ENCODE assay signal across 19 cellular contexts in the genomic region with DNA sequence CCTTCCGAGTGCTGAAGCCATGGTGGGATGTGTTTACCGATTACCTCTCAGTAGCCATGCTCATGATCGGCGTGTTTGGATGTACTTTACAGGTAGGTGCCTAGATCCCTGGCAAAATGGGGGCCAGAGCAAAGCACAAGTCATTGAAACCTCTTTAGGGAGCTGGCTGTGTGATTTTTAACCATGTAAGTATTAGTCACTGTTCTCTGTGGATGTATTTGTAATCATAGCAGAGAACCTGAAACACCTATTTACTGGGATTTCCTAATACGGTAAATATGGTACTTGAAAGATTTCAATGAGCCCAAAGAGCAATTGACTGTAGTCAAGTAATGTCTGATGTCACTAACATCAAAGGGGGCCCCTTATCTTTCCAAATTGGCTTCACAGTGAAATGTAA. TPM values are rescaled to one million over a fixed set of nuclear protein-coding genes. Genes with fewer than 3 reads are reported as not detected.
DNase-seq lines count a peak whose midpoint lies in the region; ATAC-seq lines count a peak whose summit lies in the region.
"Had no signal": no experiment of that assay in that cellular context is flagged by ENCODE, and none has a peak within 500 bp of the region (broad histone marks: within the 10 kb centered on the region; RNA-seq: fewer than 3 reads in every experiment).

No MANE protein-coding gene starts in this region.

- H3K9me3 ChIP-seq in CD4-positive, CD25-positive, alpha-beta regulatory T cell (ENCODE audit: control insufficient read depth in 2 of 2, low read length in 2 of 2) = peaks cover 0 to 1% of the 10 kb centered on the region in 2 experiments
- H3K9me3 ChIP-seq: suprapubic skin, vagina had no signal

- no peaks in the 10 kb centered on the region for H3K27me3 Mint-ChIP-seq in CD4-positive, CD25-positive, alpha-beta regulatory T cell
- peaks cover 0 to 3% (median 2%) of the 10 kb centered on the region in 3 donors for H3K27me3 Mint-ChIP-seq in immature natural killer cell (ENCODE audit: low read depth in 3 of 3)

- peak overlapping the region in 1 of 4 donors; percentile 33 for H3K4me3 Mint-ChIP-seq in CD4-positive, CD25-positive, alpha-beta regulatory T cell
- no peak overlapping the region for H3K4me3 Mint-ChIP-seq in immature natural killer cell

- H3K4me3 ChIP-seq in CD4-positive, CD25-positive, alpha-beta regulatory T cell (ENCODE audit: low read depth, low read length) = no peak overlapping the region
- H3K4me3 ChIP-seq: suprapubic skin, vagina had no signal

- no peak for ATAC-seq in CD4-positive, CD25-positive, alpha-beta regulatory T cell (ENCODE audit: low read depth in 2 of 2)

- H3K27ac Mint-ChIP-seq in CD4-positive, CD25-positive, alpha-beta regulatory T cell = peak overlapping the region; percentile 67 to 93 (median 87)
- peak overlapping the region in 2 of 6 donors; percentile 58 to 60 for H3K27ac Mint-ChIP-seq in immature natural killer cell

- peaks cover 35 to 72% (median 65%) of the 10 kb centered on the region in 4 donors for H3K4me1 Mint-ChIP-seq in CD4-positive, CD25-positive, alpha-beta regulatory T cell
- peaks cover 23 to 40% of the 10 kb centered on the region in 2 donors for H3K4me1 Mint-ChIP-seq in immature natural killer cell

- peak; percentile 33 for DNase-seq in activated CD4-positive, alpha-beta T cell treated with anti-CD3 and anti-CD28 coated beads for 48 hours
- DNase-seq in activated CD4-positive, alpha-beta T cell treated with anti-CD3 and anti-CD28 coated beads, Interleukin-2, amount 50 U/mL, for 4 hours = no peak
- DNase-seq in CD4-positive, CD25-positive, alpha-beta regulatory T cell = no peak
- DNase-seq in NCI-H510A treated with DMSO at 0.1 percent for 48 hours (lab: John Stamatoyannopoulos, UW) = peak; percentile 64
- no peak for DNase-seq in epithelial cell of prostate (ENCODE audit: low read depth, low spot score)
- DNase-seq in head of caudate nucleus = no peak
- no peak for DNase-seq in hypothalamus (lab: John Stamatoyannopoulos, UW)
- DNase-seq in immature natural killer cell = no peak
- DNase-seq: activated effector memory CD4-positive, alpha-beta T cell treated with anti-CD3 and anti-CD28 coated beads, Interleukin-2, amount 50 U/mL, for 16 hours; aorta; erythroblast; GF-D8; kidney glomerular epithelial cell; mesenchymal stem cell; NCI-H146; NCI-H774; SHP77 had no signal

- H3K9me3 Mint-ChIP-seq in CD4-positive, CD25-positive, alpha-beta regulatory T cell = peaks cover 0 to 4% (median 0%) of the 10 kb centered on the region in 7 donors
- H3K9me3 Mint-ChIP-seq in immature natural killer cell = no peaks in the 10 kb centered on the region

- peaks cover 8% of the 10 kb centered on the region for H3K4me1 ChIP-seq in CD4-positive, CD25-positive, alpha-beta regulatory T cell (ENCODE audit: control insufficient read depth, insufficient read depth, low read length, poor library complexity, severe bottlenecking)
- H3K4me1 ChIP-seq: suprapubic skin, vagina had no signal

- H3K27ac ChIP-seq in CD4-positive, CD25-positive, alpha-beta regulatory T cell (ENCODE audit: insufficient read depth, low read length, poor library complexity, severe bottlenecking) = no peak overlapping the region
- H3K27ac ChIP-seq in epithelial cell of prostate = peak overlapping the region; percentile 7
- H3K27ac ChIP-seq: suprapubic skin, vagina had no signal

- intact Hi-C loops in head of caudate nucleus (cut with DNase I) = no loop called here

- peaks cover 65% of the 10 kb centered on the region for H3K36me3 ChIP-seq in CD4-positive, CD25-positive, alpha-beta regulatory T cell (ENCODE audit: control insufficient read depth, insufficient read depth, low read length)
- H3K36me3 ChIP-seq: vagina had no signal

- no peaks in the 10 kb centered on the region for H3K27me3 ChIP-seq in CD4-positive, CD25-positive, alpha-beta regulatory T cell (ENCODE audit: control insufficient read depth, insufficient read depth, low read length)
- H3K27me3 ChIP-seq: suprapubic skin, vagina had no signal

- H3K36me3 Mint-ChIP-seq in CD4-positive, CD25-positive, alpha-beta regulatory T cell = peaks cover 58% of the 10 kb centered on the region
- peaks cover 33 to 44% (median 35%) of the 10 kb centered on the region in 3 donors for H3K36me3 Mint-ChIP-seq in immature natural killer cell

RNA-seq across cellular contexts. Expression of a gene that starts 53.6 kb away (rescaled TPM):
- 70.4 TPM for total RNA-seq in CD4-positive, CD25-positive, alpha-beta regulatory T cell
- 10 to 100 TPM; 22.8 to 27.2 (median 24.9) TPM for polyA plus RNA-seq in CD4-positive, CD25-positive, alpha-beta regulatory T cell
- polyA plus RNA-seq in immature natural killer cell = 1 to 10 TPM; 3.5 to 7.3 (median 4.1) TPM

Comparison
In these comparisons a context has a peak if more than half of its experiments do, and no peak if none do; other contexts are left out.
1. DNase-seq: peak in activated CD4-positive, alpha-beta T cell treated with anti-CD3 and anti-CD28 coated beads for 48 hours (single experiment) and NCI-H510A treated with DMSO at 0.1 percent for 48 hours (single experiment); none in activated CD4-positive, alpha-beta T cell treated with anti-CD3 and anti-CD28 coated beads, Interleukin-2, amount 50 U/mL, for 4 hours (0 of 2), CD4-positive, CD25-positive, alpha-beta regulatory T cell (0 of 3), epithelial cell of prostate (single experiment), head of caudate nucleus (0 of 42), hypothalamus (0 of 51) and immature natural killer cell (0 of 3).